ENCODE assay signal across 2 cellular contexts in the genomic region with DNA sequence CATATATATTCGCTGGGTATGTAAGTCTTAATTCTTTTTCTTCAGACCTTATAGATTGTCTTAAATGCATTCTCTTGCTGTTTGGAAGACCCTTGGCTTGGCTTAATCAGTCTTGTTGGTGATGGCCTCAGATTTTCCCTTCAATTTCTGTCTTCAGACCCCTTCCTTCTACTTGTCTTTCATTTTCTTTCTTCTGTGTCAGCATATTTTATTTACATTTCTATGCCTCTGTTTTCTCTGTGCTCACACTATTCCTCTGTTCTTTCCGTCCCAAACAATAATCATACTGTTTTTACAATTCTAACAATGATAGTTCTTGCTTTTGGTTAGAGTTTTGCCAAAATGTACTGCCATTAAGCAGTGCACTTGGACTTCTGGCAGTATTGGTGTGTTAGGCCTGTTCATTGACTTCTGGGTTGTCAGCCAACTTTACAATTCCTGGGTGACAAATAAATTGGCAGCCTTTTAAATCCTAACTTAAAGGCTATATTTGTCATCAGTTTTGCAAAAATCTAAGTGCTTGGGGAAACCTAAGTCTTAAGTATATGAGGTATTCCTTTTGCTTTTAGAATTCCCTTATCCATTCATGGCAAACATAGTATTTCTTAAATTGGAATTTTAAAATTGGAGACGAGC.
TF ChIP-seq lines count a peak whose summit lies in the region.

No MANE protein-coding gene starts in this region.

TF ChIP-seq in SK-N-SH, 30 proteins besides CTCF, POLR2A, EP300 and RAD21 (continued from another document):
- TF ChIP-seq SIN3A (IDR thresholded peaks at IDR 0.05; ENCODE audit: borderline replicate concordance, low read depth, low read length) (no peak), CHD2 (IDR thresholded peaks at IDR 0.05; ENCODE audit: low read length, partially characterized antibody) (no peak), USF1 (IDR thresholded peaks at IDR 0.05; ENCODE audit: borderline replicate concordance, low read depth) (no peak), ELF1 (IDR thresholded peaks at IDR 0.05) (no peak), MXI1 (IDR thresholded peaks at IDR 0.05; ENCODE audit: low read depth, low read length) (no peak)

TF ChIP-seq in SK-N-SH treated with all-trans-retinoic acid at 6 μM for 48 hours, 23 proteins besides CTCF, POLR2A, EP300 and RAD21 (continued from another document):
- no peak for TF ChIP-seq SNAI2 (CRISPR knock-in tag; IDR thresholded peaks at IDR 0.05)
- TF ChIP-seq, protein P1, sequence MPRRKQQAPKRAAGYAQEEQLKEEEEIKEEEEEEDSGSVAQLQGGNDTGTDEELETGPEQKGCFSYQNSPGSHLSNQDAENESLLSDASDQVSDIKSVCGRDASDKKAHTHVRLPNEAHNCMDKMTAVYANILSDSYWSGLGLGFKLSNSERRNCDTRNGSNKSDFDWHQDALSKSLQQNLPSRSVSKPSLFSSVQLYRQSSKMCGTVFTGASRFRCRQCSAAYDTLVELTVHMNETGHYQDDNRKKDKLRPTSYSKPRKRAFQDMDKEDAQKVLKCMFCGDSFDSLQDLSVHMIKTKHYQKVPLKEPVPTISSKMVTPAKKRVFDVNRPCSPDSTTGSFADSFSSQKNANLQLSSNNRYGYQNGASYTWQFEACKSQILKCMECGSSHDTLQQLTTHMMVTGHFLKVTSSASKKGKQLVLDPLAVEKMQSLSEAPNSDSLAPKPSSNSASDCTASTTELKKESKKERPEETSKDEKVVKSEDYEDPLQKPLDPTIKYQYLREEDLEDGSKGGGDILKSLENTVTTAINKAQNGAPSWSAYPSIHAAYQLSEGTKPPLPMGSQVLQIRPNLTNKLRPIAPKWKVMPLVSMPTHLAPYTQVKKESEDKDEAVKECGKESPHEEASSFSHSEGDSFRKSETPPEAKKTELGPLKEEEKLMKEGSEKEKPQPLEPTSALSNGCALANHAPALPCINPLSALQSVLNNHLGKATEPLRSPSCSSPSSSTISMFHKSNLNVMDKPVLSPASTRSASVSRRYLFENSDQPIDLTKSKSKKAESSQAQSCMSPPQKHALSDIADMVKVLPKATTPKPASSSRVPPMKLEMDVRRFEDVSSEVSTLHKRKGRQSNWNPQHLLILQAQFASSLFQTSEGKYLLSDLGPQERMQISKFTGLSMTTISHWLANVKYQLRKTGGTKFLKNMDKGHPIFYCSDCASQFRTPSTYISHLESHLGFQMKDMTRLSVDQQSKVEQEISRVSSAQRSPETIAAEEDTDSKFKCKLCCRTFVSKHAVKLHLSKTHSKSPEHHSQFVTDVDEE (CRISPR knock-in tag; IDR thresholded peaks at IDR 0.05): no peak
- TF ChIP-seq, protein P2, sequence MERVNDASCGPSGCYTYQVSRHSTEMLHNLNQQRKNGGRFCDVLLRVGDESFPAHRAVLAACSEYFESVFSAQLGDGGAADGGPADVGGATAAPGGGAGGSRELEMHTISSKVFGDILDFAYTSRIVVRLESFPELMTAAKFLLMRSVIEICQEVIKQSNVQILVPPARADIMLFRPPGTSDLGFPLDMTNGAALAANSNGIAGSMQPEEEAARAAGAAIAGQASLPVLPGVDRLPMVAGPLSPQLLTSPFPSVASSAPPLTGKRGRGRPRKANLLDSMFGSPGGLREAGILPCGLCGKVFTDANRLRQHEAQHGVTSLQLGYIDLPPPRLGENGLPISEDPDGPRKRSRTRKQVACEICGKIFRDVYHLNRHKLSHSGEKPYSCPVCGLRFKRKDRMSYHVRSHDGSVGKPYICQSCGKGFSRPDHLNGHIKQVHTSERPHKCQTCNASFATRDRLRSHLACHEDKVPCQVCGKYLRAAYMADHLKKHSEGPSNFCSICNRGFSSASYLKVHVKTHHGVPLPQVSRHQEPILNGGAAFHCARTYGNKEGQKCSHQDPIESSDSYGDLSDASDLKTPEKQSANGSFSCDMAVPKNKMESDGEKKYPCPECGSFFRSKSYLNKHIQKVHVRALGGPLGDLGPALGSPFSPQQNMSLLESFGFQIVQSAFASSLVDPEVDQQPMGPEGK (CRISPR knock-in tag; IDR thresholded peaks at IDR 0.05; ENCODE audit: borderline replicate concordance): no peak
